In genomic region chr10:106189254-106189653, GRCh38 we compare ENCODE assay signal across 8 cellular contexts.
DNase-seq lines count a peak whose midpoint lies in the region; ATAC-seq and TF ChIP-seq lines count a peak whose summit lies in the region.

No MANE protein-coding gene starts in this region.

- ATAC-seq in GM18867 (IDR thresholded peaks at IDR 0.05; ENCODE audit: unreplicated experiment) (peak; percentile 89), GM21576 (IDR thresholded peaks at IDR 0.05; ENCODE audit: unreplicated experiment) (no peak)

- no peak overlapping the region for H3K4me3 ChIP-seq in dorsolateral prefrontal cortex

- peak; percentile 5 for DNase-seq in M059J (ENCODE audit: low read depth)
- peak in 1 of 10 donors; percentile 18 for DNase-seq in dorsolateral prefrontal cortex
- DNase-seq in putamen (ENCODE audit: low spot score), result peak; percentile 2
- DNase-seq in activated CD4-positive, CD25-positive, alpha-beta regulatory T cell treated with anti-CD3 and anti-CD28 coated beads, Interleukin-2, amount 50 U/mL, for 72 hours, result no peak
- DNase-seq in DMS79 (lab: John Stamatoyannopoulos, UW), result no peak

- no peaks in the 10 kb centered on the region for H3K27me3 ChIP-seq in dorsolateral prefrontal cortex

- no peak overlapping the region for H3K27ac ChIP-seq in C4-2B
- H3K27ac ChIP-seq in dorsolateral prefrontal cortex, result no peak overlapping the region

- peak; percentile 83 for TF ChIP-seq CTCF in C4-2B (conservative IDR thresholded peaks at IDR 0.05)
- TF ChIP-seq CTCF in dorsolateral prefrontal cortex (IDR thresholded peaks at IDR 0.05 in 54 of 56, conservative IDR thresholded peaks at IDR 0.05 in 2 of 56; ENCODE audit: low read depth in 1 of 56, partially characterized antibody in 56 of 56), result peak in 49 of 56 donors; percentile 8 to 53 (median 33)

- intact Hi-C loops in dorsolateral prefrontal cortex (cut with DNase I), result no loop called here

Comparison
In these comparisons a context has a peak if more than half of its experiments do, and no peak if none do; other contexts are left out.
1. DNase-seq: peak in M059J (single experiment) and putamen (single experiment); none in activated CD4-positive, CD25-positive, alpha-beta regulatory T cell treated with anti-CD3 and anti-CD28 coated beads, Interleukin-2, amount 50 U/mL, for 72 hours (single experiment) and DMS79 (single experiment).